27 cellular contexts compared by ENCODE assay signal in genomic region chr7:19585761-19586160, GRCh38.
"Had no signal": no experiment of that assay in that cellular context is flagged by ENCODE, and none has a peak within 500 bp of the region (broad histone marks: within the 10 kb centered on the region; RNA-seq: fewer than 3 reads in every experiment).

No MANE protein-coding gene starts in this region.

- H3K36me3 ChIP-seq: colonic mucosa, esophagus muscularis mucosa, heart right ventricle, lower lobe of right lung, prostate gland, right atrium auricular region, thoracic aorta, tibial nerve, upper lobe of right lung, vagina had no signal

- H3K27ac ChIP-seq: colonic mucosa, esophagus muscularis mucosa, heart right ventricle, lower lobe of right lung, prostate gland, right atrium auricular region, thoracic aorta, tibial nerve, upper lobe of right lung, vagina had no signal

- H3K4me3 Mint-ChIP-seq: dendritic cell treated with granulocyte-macrophage colony-stimulating factor and Interleukin-4, amounts not matched to agents 40 ng/mL and 50 ng/mL, for 4 days; immature natural killer cell; naive thymus-derived CD8-positive, alpha-beta T cell; nephron progenitor cell; stimulated activated naive B cell treated with anti-CD40 and anti-IgM and Interleukin-4, amounts not matched to agents 10 μg/mL and 1 μg/mL and 100 μg/mL, for 72 hours; stimulated activated naive CD8-positive, alpha-beta T cell treated with anti-CD3 and anti-CD28 coated beads, Interleukin-15, Interleukin-2, amounts not matched to agents 100 ng/mL and 50 ng/mL, for 24 hours had no signal

- H3K27me3 Mint-ChIP-seq: dendritic cell treated with granulocyte-macrophage colony-stimulating factor and Interleukin-4, amounts not matched to agents 40 ng/mL and 50 ng/mL, for 4 days; naive thymus-derived CD8-positive, alpha-beta T cell; stimulated activated naive B cell treated with anti-CD40 and anti-IgM and Interleukin-4, amounts not matched to agents 10 μg/mL and 1 μg/mL and 100 μg/mL, for 72 hours; stimulated activated naive CD8-positive, alpha-beta T cell treated with anti-CD3 and anti-CD28 coated beads, Interleukin-15, Interleukin-2, amounts not matched to agents 100 ng/mL and 50 ng/mL, for 24 hours had no signal

- H3K27ac Mint-ChIP-seq: dendritic cell treated with granulocyte-macrophage colony-stimulating factor and Interleukin-4, amounts not matched to agents 40 ng/mL and 50 ng/mL, for 4 days; immature natural killer cell; naive thymus-derived CD8-positive, alpha-beta T cell; nephron progenitor cell; stimulated activated naive B cell treated with anti-CD40 and anti-IgM and Interleukin-4, amounts not matched to agents 10 μg/mL and 1 μg/mL and 100 μg/mL, for 72 hours; stimulated activated naive CD8-positive, alpha-beta T cell treated with anti-CD3 and anti-CD28 coated beads, Interleukin-15, Interleukin-2, amounts not matched to agents 100 ng/mL and 50 ng/mL, for 24 hours had no signal

- H3K4me1 ChIP-seq: colonic mucosa, esophagus muscularis mucosa, heart right ventricle, lower lobe of right lung, prostate gland, right atrium auricular region, tibial nerve, upper lobe of right lung, vagina had no signal

- FAIRE-seq: endothelial cell of umbilical vein, keratinocyte, small intestine had no signal

- ATAC-seq: heart right ventricle; left ventricle myocardium superior; lower lobe of right lung; naive thymus-derived CD8-positive, alpha-beta T cell; stimulated activated naive B cell treated with anti-CD40 and anti-IgM and Interleukin-4, amounts not matched to agents 10 μg/mL and 1 μg/mL and 100 μg/mL, for 72 hours; upper lobe of right lung had no signal

- H3K4me1 Mint-ChIP-seq: immature natural killer cell; naive thymus-derived CD8-positive, alpha-beta T cell; nephron progenitor cell; stimulated activated naive B cell treated with anti-CD40 and anti-IgM and Interleukin-4, amounts not matched to agents 10 μg/mL and 1 μg/mL and 100 μg/mL, for 72 hours had no signal

- H3K9me3 Mint-ChIP-seq: nephron progenitor cell; stimulated activated naive B cell treated with anti-CD40 and anti-IgM and Interleukin-4, amounts not matched to agents 10 μg/mL and 1 μg/mL and 100 μg/mL, for 72 hours had no signal

- H3K27me3 ChIP-seq: colonic mucosa, esophagus muscularis mucosa, heart right ventricle, right atrium auricular region, tibial nerve, upper lobe of right lung, vagina had no signal

- DNase-seq: colonic mucosa; effector memory CD4-positive, alpha-beta T cell; foreskin melanocyte; glutamatergic neuron; heart right ventricle; hippocampal formation; immature natural killer cell; left ventricle myocardium superior; lower lobe of right lung; naive thymus-derived CD8-positive, alpha-beta T cell; nephron progenitor cell; nucleus accumbens; small intestine; stimulated activated CD4-positive, alpha-beta T cell treated with anti-CD3 and anti-CD28 coated beads, Interleukin-15, amount 100 ng/mL, for 24 hours; stimulated activated CD4-positive, alpha-beta T cell treated with anti-CD3 and anti-CD28 coated beads, Interleukin-2, amount 100 ng/mL, for 48 hours; stimulated activated naive B cell treated with anti-CD40 and anti-IgM and Interleukin-4, amounts not matched to agents 10 μg/mL and 1 μg/mL and 100 μg/mL, for 72 hours; upper lobe of right lung had no signal

- H3K36me3 Mint-ChIP-seq: immature natural killer cell; naive thymus-derived CD8-positive, alpha-beta T cell; stimulated activated naive B cell treated with anti-CD40 and anti-IgM and Interleukin-4, amounts not matched to agents 10 μg/mL and 1 μg/mL and 100 μg/mL, for 72 hours had no signal

- H3K4me3 ChIP-seq: colonic mucosa, esophagus muscularis mucosa, heart right ventricle, lower lobe of right lung, prostate gland, right atrium auricular region, thoracic aorta, tibial nerve, upper lobe of right lung, vagina had no signal

- H3K9me3 ChIP-seq: colonic mucosa, esophagus muscularis mucosa, lower lobe of right lung, prostate gland, right atrium auricular region, thoracic aorta, tibial nerve, upper lobe of right lung, vagina had no signal
